ENCODE assay signal across 8 cellular contexts in the genomic region with DNA sequence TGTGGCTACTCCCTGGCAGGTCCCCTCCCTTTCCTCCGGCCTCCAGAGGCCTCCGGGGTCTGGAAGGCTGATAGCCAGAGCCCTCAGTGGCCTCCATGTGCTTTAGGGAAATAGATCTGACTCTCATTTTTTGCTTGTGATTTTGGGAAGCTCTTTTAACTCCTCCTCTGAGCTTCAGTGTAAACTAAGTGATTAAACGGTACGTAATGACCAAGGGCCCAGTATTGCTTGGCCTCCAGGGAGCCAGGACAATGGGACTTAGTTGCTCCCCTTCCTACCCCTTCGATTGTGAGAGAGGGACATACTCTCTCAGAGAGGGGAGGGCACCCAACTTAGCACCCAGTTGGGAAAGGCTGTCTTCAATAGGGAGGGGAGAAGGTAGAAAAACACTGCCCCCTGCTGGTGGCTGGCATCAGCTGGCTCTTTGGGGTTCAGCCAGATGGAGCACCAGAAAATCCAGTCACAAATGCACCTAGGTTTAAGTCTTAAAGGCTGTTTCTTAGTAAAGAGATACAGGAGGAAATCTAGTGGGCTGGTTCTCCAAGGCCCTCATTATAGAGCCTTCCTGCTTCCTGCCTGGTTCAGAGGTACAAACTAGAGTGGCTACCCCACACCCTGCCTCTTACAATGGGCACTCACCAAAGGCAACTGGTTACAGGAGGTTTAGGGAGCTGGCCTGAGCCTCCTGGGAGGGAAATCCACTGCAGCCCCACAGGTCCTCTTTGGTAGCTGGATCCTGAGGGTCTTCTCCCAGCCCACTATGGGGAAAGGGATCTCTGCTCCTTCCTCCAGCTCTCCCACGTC. TPM values are rescaled to one million over a fixed set of nuclear protein-coding genes. Genes with fewer than 3 reads are reported as not detected.
DNase-seq lines count a peak whose midpoint lies in the region; ATAC-seq and TF ChIP-seq lines count a peak whose summit lies in the region.

No MANE protein-coding gene starts in this region.

- H3K9ac ChIP-seq in MM.1S (ENCODE audit: low read length), result no peak overlapping the region

- POLR2A ChIA-PET in T-cell (lab: Charles Lee), result interaction anchor here (0.6 to 1.2 kb wide), 6 partner anchors 9 to 76 kb away, joined by 3 to 5 read pairs (median 4); a partner anchor contains a TSS

- H3K9me3 ChIP-seq in MM.1S (replicated peaks; ENCODE audit: insufficient read depth, low read length) (no peaks in the 10 kb centered on the region), cardiac muscle cell (ENCODE audit: low read depth) (no peaks in the 10 kb centered on the region)

- peak overlapping the region; percentile 61 to 96 (median 79) for H3K4me3 Mint-ChIP-seq in T-cell

- peak overlapping the region; percentile 97 to 99 for H3K27ac Mint-ChIP-seq in T-cell

- H3F3A ChIP-seq in MM.1S (ENCODE audit: insufficient read depth, low read length), result peaks cover 42% of the 10 kb centered on the region

- H3K4me1 ChIP-seq in MM.1S (ENCODE audit: low read length) (peaks cover 16% of the 10 kb centered on the region), cardiac muscle cell (ENCODE audit: low read depth) (peaks cover 3% of the 10 kb centered on the region)

- H3K4me1 Mint-ChIP-seq in T-cell, result peaks cover 60 to 92% (median 89%) of the 10 kb centered on the region in 3 donors

- peak; percentile 38 to 60 (median 54) for ATAC-seq in T-cell (replicated peaks in 1 of 4)
- ATAC-seq in HG02642 (IDR thresholded peaks at IDR 0.05; ENCODE audit: poor library complexity, unreplicated experiment), result no peak
- no peak for ATAC-seq in HG02852 (IDR thresholded peaks at IDR 0.05; ENCODE audit: unreplicated experiment)

- no peak overlapping the region for H2AFZ ChIP-seq in MM.1S (ENCODE audit: low read length)

- DNase-seq in EL, result peak; percentile 63
- DNase-seq in MM.1S, result peak; percentile 71
- peak; percentile 62 to 87 (median 81) for DNase-seq in T-cell
- peak; percentile 68 for DNase-seq in activated naive CD8-positive, alpha-beta T cell treated with anti-CD3 and anti-CD28 coated beads, Interleukin-2, amount 50 U/mL, for 16 hours (ENCODE audit: low read depth, low spot score)
- peak; percentile 78 to 79 for DNase-seq in cardiac muscle cell (ENCODE audit: low read depth in 1 of 2, low spot score in 1 of 2)
- DNase-seq in retina, result peak; percentile 85

- no peaks in the 10 kb centered on the region for H3K9me2 ChIP-seq in MM.1S (replicated peaks; ENCODE audit: insufficient read depth, low read length)

- H3K36me3 Mint-ChIP-seq in T-cell, result peaks cover 58% of the 10 kb centered on the region

- no peaks in the 10 kb centered on the region for H3K9me3 Mint-ChIP-seq in T-cell

- peaks cover 99% of the 10 kb centered on the region for H3K79me2 ChIP-seq in MM.1S (ENCODE audit: low read length)

- no peaks in the 10 kb centered on the region for H3K27me3 ChIP-seq in MM.1S (replicated peaks; ENCODE audit: insufficient read depth, low read length)
- no peaks in the 10 kb centered on the region for H3K27me3 ChIP-seq in cardiac muscle cell

- H3K27ac ChIP-seq in MM.1S (ENCODE audit: low read length) (no peak overlapping the region), cardiac muscle cell (peak overlapping the region; percentile 83)

- H3K27me3 Mint-ChIP-seq in T-cell, result no peaks in the 10 kb centered on the region

- no peak overlapping the region for H3K4me2 ChIP-seq in MM.1S (ENCODE audit: low read depth, low read length)

- H4K20me1 ChIP-seq in MM.1S (ENCODE audit: insufficient read depth, low read length), result peaks cover 45% of the 10 kb centered on the region

- H3K4me3 ChIP-seq in MM.1S (ENCODE audit: low read length) (no peak overlapping the region), cardiac muscle cell (no peak overlapping the region)

- CTCF ChIA-PET in T-cell (lab: Charles Lee), result interaction anchor here (0.6 to 7.2 kb wide), 20 partner anchors 8 to 122 kb away, joined by 3 to 133 read pairs (median 7); no protein-coding TSS in a partner anchor

- TF ChIP-seq CTCF in MM.1S (IDR thresholded peaks at IDR 0.05; ENCODE audit: low read length) (peak; percentile 99), cardiac muscle cell (IDR thresholded peaks at IDR 0.05; ENCODE audit: low read depth, low read length) (peak; percentile 94)

- H3K36me3 ChIP-seq in MM.1S (replicated peaks; ENCODE audit: insufficient read depth, low read length) (peaks cover 54% of the 10 kb centered on the region), cardiac muscle cell (peaks cover 38% of the 10 kb centered on the region)

RNA-seq across cellular contexts. Expression of a gene that starts 28.6 kb away (rescaled TPM):
- 10 to 100 TPM; 48.0 to 56.7 (median 49.3) TPM for total RNA-seq in T-cell
- total RNA-seq in cardiac muscle cell, result 46.1 and 67.2 TPM in 2 replicates
- 44.7 and 45.7 TPM in 2 replicates for polyA plus RNA-seq in cardiac muscle cell

RNA-seq across cellular contexts. Expression of a gene that starts 51.7 kb away (rescaled TPM):
- total RNA-seq in T-cell (1 to 10 TPM in 4 of 5 donors, under 1 TPM in 1; 0.73 to 2.0 (median 1.6) TPM), cardiac muscle cell (14.1 and 21.2 TPM in 2 replicates)
- polyA plus RNA-seq in cardiac muscle cell, result 8.4 and 16.6 TPM in 2 replicates

Comparison
In these comparisons a context has a peak if more than half of its experiments do, and no peak if none do; other contexts are left out.
1. ATAC-seq: peak in T-cell (4 of 4); none in HG02642 (single experiment) and HG02852 (single experiment).
2. Peak in every context shown above with its lines, with median percentiles within 50 percentile points of each other: DNase-seq.